In the genomic region with DNA sequence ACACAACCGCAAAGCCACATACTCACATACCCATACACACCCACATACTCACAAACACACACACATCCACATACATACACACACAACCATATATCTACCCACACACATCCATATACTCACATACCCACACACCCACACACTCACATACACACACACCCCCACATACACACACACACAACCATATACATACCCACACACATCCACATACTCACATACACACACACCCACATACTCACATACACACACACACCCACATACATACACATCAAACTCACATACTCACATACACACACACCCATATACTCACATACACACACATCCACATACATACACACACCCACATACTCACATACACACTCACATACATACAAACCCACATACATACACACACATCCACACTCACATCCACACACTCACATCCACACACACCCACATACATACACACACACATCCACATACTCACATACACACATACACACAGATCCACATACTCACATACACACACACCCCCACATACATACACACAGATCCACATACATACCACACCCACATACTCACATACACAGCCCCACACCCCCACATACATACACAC, we compare ENCODE assay signal across 25 cellular contexts.
DNase-seq lines count a peak whose midpoint lies in the region; ATAC-seq, FAIRE-seq and TF ChIP-seq lines count a peak whose summit lies in the region.
"Had no signal": no experiment of that assay in that cellular context is flagged by ENCODE, and none has a peak within 500 bp of the region (broad histone marks: within the 10 kb centered on the region; RNA-seq: fewer than 3 reads in every experiment).

No MANE protein-coding gene starts in this region.

- TF ChIP-seq POLR2A in GM12891 (IDR thresholded peaks at IDR 0.05; ENCODE audit: low read depth, low read length) (no peak), H54 (IDR thresholded peaks at IDR 0.05; ENCODE audit: low read depth, low read length) (no peak), GM12878 (IDR thresholded peaks at IDR 0.05; ENCODE audit: low read depth, low read length) (no peak)

- SMC1A ChIA-PET in GM12878 (lab: Charles Lee; ENCODE audit: uncharacterized antibody, unreplicated experiment): no interaction called here

- intact Hi-C loops in GM12878 (cut with micrococcal nuclease; ENCODE audit: unreplicated experiment): loop anchor here (10.0 kb wide), 1 partner anchor 227 kb away; a partner anchor contains a TSS

- TF ChIP-seq RAD21 in GM12878 (IDR thresholded peaks at IDR 0.05; ENCODE audit: insufficient read depth, low read depth, low read length): no peak

- no peaks in the 10 kb centered on the region for H3K36me3 ChIP-seq in GM12878 (ENCODE audit: control insufficient read depth in 2 of 2, insufficient read depth in 2 of 2, low read length in 1 of 2)
- no peaks in the 10 kb centered on the region for H3K36me3 ChIP-seq in H7 (replicated peaks; ENCODE audit: control insufficient read depth, insufficient read depth, low read length)
- no peaks in the 10 kb centered on the region for H3K36me3 ChIP-seq in WERI-Rb-1
- H3K36me3 ChIP-seq: BLaER1 treated with 17β-estradiol and CSF1 and Interleukin-3, amounts not matched to agents 10 nM and 100 nM had no signal

- CTCF ChIA-PET in GM12878 (lab: Yijun Ruan, JAX): interaction anchor here (1.1 kb wide), 1 partner anchor 236 kb away, joined by 3 read pairs; no protein-coding TSS in a partner anchor

- no peak overlapping the region for H3K4me2 ChIP-seq in GM12878 (ENCODE audit: control insufficient read depth, insufficient read depth)
- H3K4me2 ChIP-seq: KMS-11, SK-N-SH had no signal

- H2AFZ ChIP-seq in GM12878 (ENCODE audit: control insufficient read depth, low read depth, low read length): no peak overlapping the region

- H3K27ac Mint-ChIP-seq in stimulated activated effector memory CD8-positive, alpha-beta T cell treated with anti-CD3 and anti-CD28 coated beads, Interleukin-12 subunit alpha, Interleukin-12 subunit beta, amount 100 ng/mL, for 72 hours: no peak overlapping the region
- H3K27ac Mint-ChIP-seq: CD4-positive, alpha-beta T cell; HFFc6 had no signal

- no peak overlapping the region for H3K9ac ChIP-seq in GM12878 (ENCODE audit: control insufficient read depth, insufficient read depth, low read length)
- H3K9ac ChIP-seq: BLaER1 treated with 17β-estradiol and CSF1 and Interleukin-3, amounts not matched to agents 10 nM and 100 nM; KMS-11; SK-N-SH had no signal

- H3K4me3 ChIP-seq in GM12878: no peak overlapping the region
- H3K4me3 ChIP-seq in H7 (ENCODE audit: insufficient read depth, low read depth, low read length): no peak overlapping the region
- no peak overlapping the region for H3K4me3 ChIP-seq in WERI-Rb-1 (ENCODE audit: low read depth, low read length)
- H3K4me3 ChIP-seq: BLaER1 treated with 17β-estradiol and CSF1 and Interleukin-3, amounts not matched to agents 10 nM and 100 nM had no signal

- no peak for DNase-seq in GM12891 (ENCODE audit: insufficient read length, low spot score)
- DNase-seq in H54 (ENCODE audit: insufficient read length, low spot score): no peak
- DNase-seq in GM12878 (ENCODE audit: low read depth, low spot score): no peak
- DNase-seq in stimulated activated effector memory CD8-positive, alpha-beta T cell treated with anti-CD3 and anti-CD28 coated beads, Interleukin-12 subunit alpha, Interleukin-12 subunit beta, amount 100 ng/mL, for 72 hours (ENCODE audit: low spot score in 2 of 2): no peak
- no peak for DNase-seq in NCI-H82 treated with DMSO at 0.1 percent for 48 hours (lab: John Stamatoyannopoulos, UW; ENCODE audit: unreplicated experiment)
- no peak for DNase-seq in H7
- no peak for DNase-seq in WERI-Rb-1
- no peak for DNase-seq in stimulated activated CD8-positive, alpha-beta memory T cell treated with anti-CD3 and anti-CD28 coated beads, Interleukin-4, amount 100 ng/mL, for 48 hours
- DNase-seq: AML-193; CD4-positive, alpha-beta T cell; HFFc6; MM.1S; NCI-H2029; NCI-H446; NCI-H524 treated with DMSO at 0.1 percent for 48 hours; NCI-H82; SIG-M5; SK-N-SH; SW 1271 had no signal

- RAD21 ChIA-PET in GM12878 (lab: Charles Lee; ENCODE audit: unreplicated experiment): no interaction called here

- no peaks in the 10 kb centered on the region for H3K79me2 ChIP-seq in GM12878 (ENCODE audit: control insufficient read depth, insufficient read depth, low read length)

- H3K27me3 ChIP-seq in GM12878 (replicated peaks in 1 of 2; ENCODE audit: control insufficient read depth in 2 of 2, insufficient read depth in 2 of 2, low read length in 1 of 2) (no peaks in the 10 kb centered on the region), H7 (ENCODE audit: control insufficient read depth, insufficient read depth, low read length) (no peaks in the 10 kb centered on the region), WERI-Rb-1 (ENCODE audit: insufficient read depth, low read depth, severe bottlenecking) (peaks cover 51% of the 10 kb centered on the region)
- H3K27me3 ChIP-seq: BLaER1 treated with 17β-estradiol and CSF1 and Interleukin-3, amounts not matched to agents 10 nM and 100 nM had no signal

- H3K27ac ChIP-seq in GM12878 (ENCODE audit: control insufficient read depth, insufficient read depth) (no peak overlapping the region), WERI-Rb-1 (no peak overlapping the region)
- H3K27ac ChIP-seq: BLaER1 treated with 17β-estradiol and CSF1 and Interleukin-3, amounts not matched to agents 10 nM and 100 nM; KMS-11; RWPE1 had no signal

- peaks cover 2% of the 10 kb centered on the region for H3K9me3 Mint-ChIP-seq in stimulated activated effector memory CD8-positive, alpha-beta T cell treated with anti-CD3 and anti-CD28 coated beads, Interleukin-12 subunit alpha, Interleukin-12 subunit beta, amount 100 ng/mL, for 72 hours
- H3K9me3 Mint-ChIP-seq: CD4-positive, alpha-beta T cell; HFFc6 had no signal

- no peak overlapping the region for H3K4me3 Mint-ChIP-seq in stimulated activated effector memory CD8-positive, alpha-beta T cell treated with anti-CD3 and anti-CD28 coated beads, Interleukin-12 subunit alpha, Interleukin-12 subunit beta, amount 100 ng/mL, for 72 hours
- H3K4me3 Mint-ChIP-seq: CD4-positive, alpha-beta T cell; HFFc6 had no signal

- H3K4me1 ChIP-seq in GM12878 (ENCODE audit: control insufficient read depth, insufficient read depth, low read length): peaks cover 20% of the 10 kb centered on the region

- H3K4me1 Mint-ChIP-seq in stimulated activated effector memory CD8-positive, alpha-beta T cell treated with anti-CD3 and anti-CD28 coated beads, Interleukin-12 subunit alpha, Interleukin-12 subunit beta, amount 100 ng/mL, for 72 hours: no peaks in the 10 kb centered on the region

- no peaks in the 10 kb centered on the region for H3K36me3 Mint-ChIP-seq in stimulated activated effector memory CD8-positive, alpha-beta T cell treated with anti-CD3 and anti-CD28 coated beads, Interleukin-12 subunit alpha, Interleukin-12 subunit beta, amount 100 ng/mL, for 72 hours

- TF ChIP-seq CTCF in GM12878 (IDR thresholded peaks at IDR 0.05 in 2 of 3, conservative IDR thresholded peaks at IDR 0.05 in 1 of 3; ENCODE audit: control insufficient read depth in 2 of 3, extremely low read depth in 1 of 3, insufficient read depth in 1 of 3, low read depth in 3 of 3, low read length in 3 of 3) (no peak), WERI-Rb-1 (IDR thresholded peaks at IDR 0.05; ENCODE audit: low read depth, low read length) (no peak)

- no peaks in the 10 kb centered on the region for H4K20me1 ChIP-seq in GM12878 (ENCODE audit: control insufficient read depth, insufficient read depth)
- H4K20me1 ChIP-seq: BLaER1 treated with 17β-estradiol and CSF1 and Interleukin-3, amounts not matched to agents 10 nM and 100 nM had no signal

- in situ Hi-C loops in GM12878 (cut with MboI): no loop called here

- TF ChIP-seq EP300 in GM12878 (IDR thresholded peaks at IDR 0.05; ENCODE audit: borderline replicate concordance in 1 of 2, control insufficient read depth in 1 of 2, low read depth in 2 of 2, low read length in 2 of 2): no peak

- no peak for ATAC-seq in GM12878
- peak; percentile 11 for ATAC-seq in stimulated activated effector memory CD8-positive, alpha-beta T cell treated with anti-CD3 and anti-CD28 coated beads, Interleukin-12 subunit alpha, Interleukin-12 subunit beta, amount 100 ng/mL, for 72 hours
- ATAC-seq: Panc1 had no signal

- BruUV-seq in GM12878 (replicated peaks; lab: Mats Ljungman, UMichigan): no TSS peak

- H3K9me3 ChIP-seq in GM12878 (replicated peaks; ENCODE audit: control insufficient read depth, insufficient read depth, low read length) (peaks cover 7% of the 10 kb centered on the region; the same call in 2 of the 3 replicates), WERI-Rb-1 (ENCODE audit: severe bottlenecking) (no peaks in the 10 kb centered on the region)
- H3K9me3 ChIP-seq: SK-N-SH had no signal

- 100% methylated on average over 1 of the region's 1 CpG for WGBS in GM12878 (ENCODE audit: insufficient coverage, insufficient replicate concordance, low lambda C conversion rate, missing lambda C conversion rate)

- POLR2A ChIA-PET in GM12878 (lab: Charles Lee): no interaction called here

- FAIRE-seq in GM12891 (lab: Jason Lieb, UNC) (peak; percentile 91), H54 (lab: Jason Lieb, UNC) (peak; percentile 75), GM12878 (lab: Jason Lieb, UNC) (no peak)
- FAIRE-seq: A204.1, D721Med had no signal

TF ChIP-seq in GM12891, 5 proteins besides CTCF, POLR2A, EP300 and RAD21:
- TF ChIP-seq SPI1 (IDR thresholded peaks at IDR 0.05; ENCODE audit: low read depth, low read length) (no peak), PAX5 (IDR thresholded peaks at IDR 0.05; ENCODE audit: insufficient read depth, low read length, severe bottlenecking) (no peak)

TF ChIP-seq in GM12878, 131 proteins besides CTCF, POLR2A, EP300 and RAD21 (continues in another document):
- no peak for TF ChIP-seq ETV6 (conservative IDR thresholded peaks at IDR 0.05 in 1 of 2, IDR thresholded peaks at IDR 0.05 in 1 of 2; ENCODE audit: borderline replicate concordance in 1 of 2, low read depth in 1 of 2)
